27 cellular contexts compared by ENCODE assay signal in genomic region chr4:58809948-58810347, GRCh38.
"Had no signal": no experiment of that assay in that cellular context is flagged by ENCODE, and none has a peak within 500 bp of the region (broad histone marks: within the 10 kb centered on the region; RNA-seq: fewer than 3 reads in every experiment).

No MANE protein-coding gene starts in this region.

- H3K4me2 ChIP-seq: smooth muscle cell had no signal

- H3K4me3 Mint-ChIP-seq: activated naive CD8-positive, alpha-beta T cell; activated T-cell treated with anti-CD3 and anti-CD28 coated beads, Interleukin-2, amount 50 U/mL, for 4 hours; endodermal cell; memory B cell; naive B cell; neural crest cell; stimulated activated memory B cell treated with anti-CD40 and anti-IgM and Interleukin-4, amounts not matched to agents 10 μg/mL and 1 μg/mL and 100 μg/mL, for 72 hours; T-helper 2 cell treated with Interferon-gamma antibody and Interleukin-4, amounts not matched to agents 5 μg/mL and 100 μg/mL, for 36 hours had no signal

- DNase-seq: activated CD8-positive, alpha-beta memory T cell treated with anti-CD3 and anti-CD28 coated beads for 24 hours; activated CD8-positive, alpha-beta memory T cell treated with anti-CD3 and anti-CD28 coated beads, Interleukin-2, amount 50 U/mL, for 4 hours; activated naive CD4-positive, alpha-beta T cell; activated T-cell treated with anti-CD3 and anti-CD28 coated beads, Interleukin-2, amount 50 U/mL, for 4 hours; adrenal gland; endodermal cell; heart left ventricle; islet precursor cell; left colon; naive B cell; posterior cingulate gyrus; sigmoid colon; stimulated activated CD4-positive, alpha-beta T cell treated with anti-CD3 and anti-CD28 coated beads, Interleukin-15, amount 100 ng/mL, for 24 hours; stomach had no signal

- H3K27ac Mint-ChIP-seq: activated naive CD8-positive, alpha-beta T cell; activated T-helper 2 cell treated with anti-CD3 and anti-CD28 coated beads, Interferon-gamma antibody, Interleukin-2, Interleukin-4, amounts not matched to agents 10 μg/mL and 5 μg/mL and 100 μg/mL, durations not matched to agents 14 hours and 24 hours and 36 hours; endodermal cell; memory B cell; naive B cell; stimulated activated memory B cell treated with anti-CD40 and anti-IgM and Interleukin-4, amounts not matched to agents 10 μg/mL and 1 μg/mL and 100 μg/mL, for 72 hours; T-helper 2 cell treated with Interferon-gamma antibody and Interleukin-4, amounts not matched to agents 5 μg/mL and 100 μg/mL, for 36 hours had no signal

- ATAC-seq: activated T-cell treated with anti-CD3 and anti-CD28 coated beads, Interleukin-2, amount 50 U/mL, for 4 hours; heart left ventricle; left colon; stimulated activated memory B cell treated with anti-CD40 and anti-IgM and Interleukin-4, amounts not matched to agents 10 μg/mL and 1 μg/mL and 100 μg/mL, for 72 hours had no signal

- H3K9me3 Mint-ChIP-seq: endodermal cell, neural crest cell had no signal

- FAIRE-seq: bronchial epithelial cell, TTC549, urothelium cell line had no signal

- H3K27ac ChIP-seq: adrenal gland, coronary artery, heart left ventricle, sigmoid colon, stomach, suprapubic skin, tibial nerve had no signal

- H3K36me3 Mint-ChIP-seq: activated naive CD8-positive, alpha-beta T cell; memory B cell; naive B cell; stimulated activated memory B cell treated with anti-CD40 and anti-IgM and Interleukin-4, amounts not matched to agents 10 μg/mL and 1 μg/mL and 100 μg/mL, for 72 hours had no signal

- H3K4me1 ChIP-seq: adrenal gland, heart left ventricle, sigmoid colon, stomach, suprapubic skin, tibial nerve had no signal

- H3K27me3 ChIP-seq: adrenal gland, heart left ventricle, sigmoid colon, stomach, suprapubic skin, tibial nerve had no signal

- H3K36me3 ChIP-seq: adrenal gland, heart left ventricle, sigmoid colon, stomach, suprapubic skin, tibial nerve had no signal

- H3K9me3 ChIP-seq: adrenal gland, heart left ventricle, sigmoid colon, stomach, suprapubic skin, tibial nerve had no signal

- H3K4me3 ChIP-seq: adrenal gland, coronary artery, heart left ventricle, sigmoid colon, smooth muscle cell, stomach, suprapubic skin, tibial nerve had no signal

- H3K4me1 Mint-ChIP-seq: memory B cell; naive B cell; neural crest cell; stimulated activated memory B cell treated with anti-CD40 and anti-IgM and Interleukin-4, amounts not matched to agents 10 μg/mL and 1 μg/mL and 100 μg/mL, for 72 hours had no signal

- H3K27me3 Mint-ChIP-seq: activated naive CD8-positive, alpha-beta T cell; memory B cell; naive B cell; stimulated activated memory B cell treated with anti-CD40 and anti-IgM and Interleukin-4, amounts not matched to agents 10 μg/mL and 1 μg/mL and 100 μg/mL, for 72 hours had no signal
